ENCODE assay signal across 7 cellular contexts in genomic region chr1:169427081-169427611, GRCh38. TPM values are rescaled to one million over a fixed set of nuclear protein-coding genes. Genes with fewer than 3 reads are reported as not detected.
DNase-seq lines count a peak whose midpoint lies in the region; ATAC-seq and TF ChIP-seq lines count a peak whose summit lies in the region.

Gene CCDC181 (minus strand): TSS chr1:169427474. CDS start chr1:169424927, 2,547 bp downstream.

- H3K4me3 ChIP-seq in iPS DF 6.9 (ENCODE audit: low read length) (peak within 1 kb of the TSS; percentile 61; the same call in 1 of the 2 replicates), sigmoid colon (peak within 1 kb of the TSS; percentile 31 to 50 (median 44))

- peak within 1 kb of the TSS; percentile 91 for H3K4me3 Mint-ChIP-seq in T-helper 1 cell treated with Interleukin-12 subunit alpha and Interleukin-12 subunit beta and Interleukin-4 antibody, amounts not matched to agents 30 μg/mL and 1 μg/mL, for 36 hours

- no peak for TF ChIP-seq EP300 in sigmoid colon (IDR thresholded peaks at IDR 0.05)

- peaks cover 10% of the 10 kb centered on the region for H3K4me1 Mint-ChIP-seq in T-helper 1 cell treated with Interleukin-12 subunit alpha and Interleukin-12 subunit beta and Interleukin-4 antibody, amounts not matched to agents 30 μg/mL and 1 μg/mL, for 36 hours (ENCODE audit: low read depth)

- H3K27ac ChIP-seq in iPS DF 6.9 (ENCODE audit: low read length) = no peak within 1 kb of the TSS
- H3K27ac ChIP-seq in sigmoid colon = no peak within 1 kb of the TSS

- H3K9me3 Mint-ChIP-seq in T-helper 1 cell treated with Interleukin-12 subunit alpha and Interleukin-12 subunit beta and Interleukin-4 antibody, amounts not matched to agents 30 μg/mL and 1 μg/mL, for 36 hours = peaks cover 5% of the 10 kb centered on the region

- H3K36me3 Mint-ChIP-seq in T-helper 1 cell treated with Interleukin-12 subunit alpha and Interleukin-12 subunit beta and Interleukin-4 antibody, amounts not matched to agents 30 μg/mL and 1 μg/mL, for 36 hours (ENCODE audit: low read depth) = peaks cover 4% of the 10 kb centered on the region

- peak; percentile 60 for ATAC-seq in GM18870 (IDR thresholded peaks at IDR 0.05; ENCODE audit: unreplicated experiment)
- ATAC-seq in GM21360 (IDR thresholded peaks at IDR 0.05; ENCODE audit: unreplicated experiment) = no peak

- TF ChIP-seq POLR2A in sigmoid colon (IDR thresholded peaks at IDR 0.05) = no peak

- peak; percentile 66 for DNase-seq in HuH-7 (ENCODE audit: low spot score)
- peak; percentile 91 for DNase-seq in astrocyte of the hippocampus (ENCODE audit: low read depth, low spot score)
- peak; percentile 79 for DNase-seq in iPS DF 6.9 (ENCODE audit: low read depth, low spot score)
- DNase-seq in sigmoid colon = peak; percentile 65

- H3K27me3 ChIP-seq in iPS DF 6.9 (ENCODE audit: control insufficient read depth, insufficient read depth, low read length) = no peaks in the 10 kb centered on the region
- peaks cover 0 to 26% (median 0%) of the 10 kb centered on the region in 3 donors for H3K27me3 ChIP-seq in sigmoid colon

- intact Hi-C loops in sigmoid colon (cut with DNase I) = no loop called here

- WGBS in iPS DF 6.9 (ENCODE audit: insufficient coverage, insufficient read length) = no CpG with 5 or more reads among the region's 26 CpGs
- WGBS in sigmoid colon, 2 donors = 2 to 8% methylated on average over 26 of the region's 26 CpGs

- H3K27me3 Mint-ChIP-seq in T-helper 1 cell treated with Interleukin-12 subunit alpha and Interleukin-12 subunit beta and Interleukin-4 antibody, amounts not matched to agents 30 μg/mL and 1 μg/mL, for 36 hours (ENCODE audit: low read depth) = peaks cover 81% of the 10 kb centered on the region

- H3K36me3 ChIP-seq in iPS DF 6.9 (ENCODE audit: control insufficient read depth, insufficient read depth, low read length) (no peaks in the 10 kb centered on the region), sigmoid colon (no peaks in the 10 kb centered on the region)

- H3K9me3 ChIP-seq in iPS DF 6.9 (ENCODE audit: control insufficient read depth, insufficient read depth, low read length) (no peaks in the 10 kb centered on the region), sigmoid colon (no peaks in the 10 kb centered on the region)

- H3K27ac Mint-ChIP-seq in T-helper 1 cell treated with Interleukin-12 subunit alpha and Interleukin-12 subunit beta and Interleukin-4 antibody, amounts not matched to agents 30 μg/mL and 1 μg/mL, for 36 hours = peak within 1 kb of the TSS; percentile 51

- H3K4me1 ChIP-seq in iPS DF 6.9 (ENCODE audit: control insufficient read depth, insufficient read depth, low read length) (no peaks in the 10 kb centered on the region), sigmoid colon (peaks cover 0 to 8% (median 0%) of the 10 kb centered on the region in 4 donors)

- TF ChIP-seq CTCF in sigmoid colon (IDR thresholded peaks at IDR 0.05) = no peak

RNA-seq across cellular contexts. Expression of gene CCDC181, which starts in this region (rescaled TPM):
- total RNA-seq in sigmoid colon = 1 to 10 TPM in 2 of 4 donors, under 1 TPM in 1, not detected in 1; 0.95 to 1.4 (median 1.2) TPM
- polyA plus RNA-seq in sigmoid colon = under 1 TPM in 1 of 3 donors, not detected in 2; 0.25 TPM
